In genomic region chr12:47028981-47029708, GRCh38 we compare ENCODE assay signal across 15 cellular contexts.
"Had no signal": no experiment of that assay in that cellular context is flagged by ENCODE, and none has a peak within 500 bp of the region (broad histone marks: within the 10 kb centered on the region; RNA-seq: fewer than 3 reads in every experiment).

No MANE protein-coding gene starts in this region.

- FAIRE-seq: endometrium had no signal

- H3K27ac Mint-ChIP-seq: stimulated activated naive B cell treated with anti-CD40 and anti-IgM and Interleukin-4, amounts not matched to agents 10 μg/mL and 1 μg/mL and 100 μg/mL, for 72 hours had no signal

- DNase-seq: effector memory CD4-positive, alpha-beta T cell; foreskin keratinocyte; head of caudate nucleus; left colon; natural killer cell; posterior cingulate gyrus; stimulated activated CD4-positive, alpha-beta T cell treated with anti-CD3 and anti-CD28 coated beads, Interleukin-2, amount 100 ng/mL, for 24 hours; stimulated activated CD4-positive, alpha-beta T cell treated with anti-CD3 and anti-CD28 coated beads, Interleukin-4, amount 100 ng/mL, for 4 hours; stimulated activated naive B cell treated with anti-CD40 and anti-IgM and Interleukin-4, amounts not matched to agents 10 μg/mL and 1 μg/mL and 100 μg/mL, for 72 hours; trophoblast cell had no signal

- H3K4me3 Mint-ChIP-seq: natural killer cell; neural crest cell; stimulated activated naive B cell treated with anti-CD40 and anti-IgM and Interleukin-4, amounts not matched to agents 10 μg/mL and 1 μg/mL and 100 μg/mL, for 72 hours had no signal

- H3K79me2 ChIP-seq: hepatocyte had no signal

- H3K27ac ChIP-seq: coronary artery, foreskin keratinocyte, hepatocyte had no signal

- H2AFZ ChIP-seq: hepatocyte had no signal

- H3K4me2 ChIP-seq: hepatocyte had no signal

- H3K36me3 Mint-ChIP-seq: natural killer cell; stimulated activated naive B cell treated with anti-CD40 and anti-IgM and Interleukin-4, amounts not matched to agents 10 μg/mL and 1 μg/mL and 100 μg/mL, for 72 hours had no signal

- H3K27me3 ChIP-seq: foreskin keratinocyte, hepatocyte had no signal

- H3K4me3 ChIP-seq: coronary artery, hepatocyte had no signal

- ATAC-seq: foreskin keratinocyte; left colon; sciatic nerve; stimulated activated naive B cell treated with anti-CD40 and anti-IgM and Interleukin-4, amounts not matched to agents 10 μg/mL and 1 μg/mL and 100 μg/mL, for 72 hours had no signal

- H3K9me3 Mint-ChIP-seq: natural killer cell; neural crest cell; stimulated activated naive B cell treated with anti-CD40 and anti-IgM and Interleukin-4, amounts not matched to agents 10 μg/mL and 1 μg/mL and 100 μg/mL, for 72 hours had no signal

- H3K4me1 Mint-ChIP-seq: natural killer cell, neural crest cell had no signal
